1 cellular context compared by ENCODE assay signal in the genomic region with DNA sequence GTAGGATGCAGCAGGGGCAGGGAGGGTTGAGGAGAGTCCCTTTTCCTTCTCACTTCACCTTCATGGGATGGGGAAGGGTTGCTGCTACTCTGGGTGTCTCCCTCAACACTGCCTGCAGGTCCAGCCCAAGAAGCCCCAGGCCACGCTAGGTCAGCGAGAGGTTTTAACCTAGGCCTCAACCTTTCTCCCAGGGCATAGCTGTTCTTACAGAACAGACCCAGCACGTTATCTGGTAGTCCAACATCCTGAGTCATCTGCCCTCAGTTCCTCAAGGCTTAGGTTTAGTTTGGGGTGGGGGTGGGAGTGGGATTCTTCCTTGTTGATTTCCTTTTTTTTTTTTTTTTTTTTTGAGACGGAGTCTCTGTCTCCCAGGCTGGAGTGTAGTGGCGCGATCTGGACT.
TF ChIP-seq lines count a peak whose summit lies in the region.

No MANE protein-coding gene starts in this region.

TF ChIP-seq in K562, 482 proteins besides CTCF, POLR2A, EP300 and RAD21 (continued from another document):
- TF ChIP-seq NR2C2 (CRISPR knock-in tag; IDR thresholded peaks at IDR 0.05) (no peak), NR2C2 (tag; IDR thresholded peaks at IDR 0.05) (no peak), MCM2 (IDR thresholded peaks at IDR 0.05; ENCODE audit: low read depth) (no peak), BMI1 (IDR thresholded peaks at IDR 0.05; ENCODE audit: low read length) (no peak), MCM3 (IDR thresholded peaks at IDR 0.05) (no peak), MTA3 (IDR thresholded peaks at IDR 0.05; ENCODE audit: borderline replicate concordance) (no peak), PCBP1 (IDR thresholded peaks at IDR 0.05; ENCODE audit: low read depth, low read length, poor library complexity, severe bottlenecking) (no peak), RHOXF2B (CRISPR knock-in tag; conservative IDR thresholded peaks at IDR 0.05) (no peak), ARID1B (IDR thresholded peaks at IDR 0.05) (peak; percentile 28; the same call in 1 of the 2 replicates), ARID2 (IDR thresholded peaks at IDR 0.05) (no peak), CREBBP (IDR thresholded peaks at IDR 0.05; ENCODE audit: low read depth, low read length) (no peak), PRPF4 (IDR thresholded peaks at IDR 0.05; ENCODE audit: insufficient read depth, low read depth, low read length, poor library complexity, severe bottlenecking) (no peak), SNIP1 (IDR thresholded peaks at IDR 0.05; ENCODE audit: low read depth) (no peak), ZC3H4 (CRISPR knock-in tag; IDR thresholded peaks at IDR 0.05; ENCODE audit: borderline replicate concordance) (no peak), ZNF707 (CRISPR knock-in tag; conservative IDR thresholded peaks at IDR 0.05) (no peak), ATF7 (IDR thresholded peaks at IDR 0.05) (no peak), SAFB (IDR thresholded peaks at IDR 0.05; ENCODE audit: borderline replicate concordance, low read depth, low read length) (no peak), PML (IDR thresholded peaks at IDR 0.05; ENCODE audit: low read length) (no peak), MAFF (IDR thresholded peaks at IDR 0.05; ENCODE audit: low read length) (peak; percentile 23; the same call in 1 of the 2 replicates), FIP1L1 (IDR thresholded peaks at IDR 0.05; ENCODE audit: low read depth, low read length, poor library complexity, severe bottlenecking) (no peak), HDAC3 (IDR thresholded peaks at IDR 0.05; ENCODE audit: borderline replicate concordance, partially characterized antibody) (no peak), ZNF316 (IDR thresholded peaks at IDR 0.05) (peak; percentile 29), ZNF143 (CRISPR knock-in tag; IDR thresholded peaks at IDR 0.05) (no peak), RBM39 (optimal IDR thresholded peaks at IDR 0.05; ENCODE audit: low read depth, low read length) (no peak), IFI16 (CRISPR knock-in tag; IDR thresholded peaks at IDR 0.05) (no peak), HMG20A (CRISPR knock-in tag; conservative IDR thresholded peaks at IDR 0.05) (no peak), HEY1 (CRISPR knock-in tag; IDR thresholded peaks at IDR 0.05; ENCODE audit: borderline replicate concordance) (no peak), CBX2 (IDR thresholded peaks at IDR 0.05; ENCODE audit: insufficient read depth, low read length, poor library complexity, severe bottlenecking) (no peak), ZNF384 (IDR thresholded peaks at IDR 0.05; ENCODE audit: low read depth, low read length) (no peak), RCOR1 (IDR thresholded peaks at IDR 0.05; ENCODE audit: borderline replicate concordance in 1 of 2, low read depth in 2 of 2, low read length in 2 of 2) (no peak), SPI1 (IDR thresholded peaks at IDR 0.05; ENCODE audit: borderline replicate concordance, low read depth, low read length) (0 out of 2 replicates have a peak, but pooled peaks have one; percentile 13), JUND (IDR thresholded peaks at IDR 0.05; ENCODE audit: borderline replicate concordance, low read depth, low read length) (peak; percentile 60), JUND (tag; IDR thresholded peaks at IDR 0.05; ENCODE audit: borderline replicate concordance, low read depth, low read length) (no peak; the same call in 2 of the 3 replicates), BRCA1 (IDR thresholded peaks at IDR 0.05) (no peak), BRCA1 (CRISPR knock-in tag; IDR thresholded peaks at IDR 0.05) (no peak), ZNF263 (CRISPR knock-in tag; IDR thresholded peaks at IDR 0.05; ENCODE audit: borderline replicate concordance) (no peak), KDM2B (CRISPR knock-in tag; IDR thresholded peaks at IDR 0.05) (no peak)
- TF ChIP-seq, protein P1, sequence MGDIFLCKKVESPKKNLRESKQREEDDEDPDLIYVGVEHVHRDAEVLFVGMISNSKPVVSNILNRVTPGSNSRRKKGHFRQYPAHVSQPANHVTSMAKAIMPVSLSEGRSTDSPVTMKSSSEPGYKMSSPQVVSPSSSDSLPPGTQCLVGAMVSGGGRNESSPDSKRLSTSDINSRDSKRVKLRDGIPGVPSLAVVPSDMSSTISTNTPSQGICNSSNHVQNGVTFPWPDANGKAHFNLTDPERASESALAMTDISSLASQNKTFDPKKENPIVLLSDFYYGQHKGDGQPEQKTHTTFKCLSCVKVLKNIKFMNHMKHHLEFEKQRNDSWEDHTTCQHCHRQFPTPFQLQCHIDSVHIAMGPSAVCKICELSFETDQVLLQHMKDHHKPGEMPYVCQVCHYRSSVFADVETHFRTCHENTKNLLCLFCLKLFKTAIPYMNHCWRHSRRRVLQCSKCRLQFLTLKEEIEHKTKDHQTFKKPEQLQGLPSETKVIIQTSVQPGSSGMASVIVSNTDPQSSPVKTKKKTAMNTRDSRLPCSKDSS (IDR thresholded peaks at IDR 0.05; ENCODE audit: low read depth, partially characterized antibody): no peak
- TF ChIP-seq, protein P2, sequence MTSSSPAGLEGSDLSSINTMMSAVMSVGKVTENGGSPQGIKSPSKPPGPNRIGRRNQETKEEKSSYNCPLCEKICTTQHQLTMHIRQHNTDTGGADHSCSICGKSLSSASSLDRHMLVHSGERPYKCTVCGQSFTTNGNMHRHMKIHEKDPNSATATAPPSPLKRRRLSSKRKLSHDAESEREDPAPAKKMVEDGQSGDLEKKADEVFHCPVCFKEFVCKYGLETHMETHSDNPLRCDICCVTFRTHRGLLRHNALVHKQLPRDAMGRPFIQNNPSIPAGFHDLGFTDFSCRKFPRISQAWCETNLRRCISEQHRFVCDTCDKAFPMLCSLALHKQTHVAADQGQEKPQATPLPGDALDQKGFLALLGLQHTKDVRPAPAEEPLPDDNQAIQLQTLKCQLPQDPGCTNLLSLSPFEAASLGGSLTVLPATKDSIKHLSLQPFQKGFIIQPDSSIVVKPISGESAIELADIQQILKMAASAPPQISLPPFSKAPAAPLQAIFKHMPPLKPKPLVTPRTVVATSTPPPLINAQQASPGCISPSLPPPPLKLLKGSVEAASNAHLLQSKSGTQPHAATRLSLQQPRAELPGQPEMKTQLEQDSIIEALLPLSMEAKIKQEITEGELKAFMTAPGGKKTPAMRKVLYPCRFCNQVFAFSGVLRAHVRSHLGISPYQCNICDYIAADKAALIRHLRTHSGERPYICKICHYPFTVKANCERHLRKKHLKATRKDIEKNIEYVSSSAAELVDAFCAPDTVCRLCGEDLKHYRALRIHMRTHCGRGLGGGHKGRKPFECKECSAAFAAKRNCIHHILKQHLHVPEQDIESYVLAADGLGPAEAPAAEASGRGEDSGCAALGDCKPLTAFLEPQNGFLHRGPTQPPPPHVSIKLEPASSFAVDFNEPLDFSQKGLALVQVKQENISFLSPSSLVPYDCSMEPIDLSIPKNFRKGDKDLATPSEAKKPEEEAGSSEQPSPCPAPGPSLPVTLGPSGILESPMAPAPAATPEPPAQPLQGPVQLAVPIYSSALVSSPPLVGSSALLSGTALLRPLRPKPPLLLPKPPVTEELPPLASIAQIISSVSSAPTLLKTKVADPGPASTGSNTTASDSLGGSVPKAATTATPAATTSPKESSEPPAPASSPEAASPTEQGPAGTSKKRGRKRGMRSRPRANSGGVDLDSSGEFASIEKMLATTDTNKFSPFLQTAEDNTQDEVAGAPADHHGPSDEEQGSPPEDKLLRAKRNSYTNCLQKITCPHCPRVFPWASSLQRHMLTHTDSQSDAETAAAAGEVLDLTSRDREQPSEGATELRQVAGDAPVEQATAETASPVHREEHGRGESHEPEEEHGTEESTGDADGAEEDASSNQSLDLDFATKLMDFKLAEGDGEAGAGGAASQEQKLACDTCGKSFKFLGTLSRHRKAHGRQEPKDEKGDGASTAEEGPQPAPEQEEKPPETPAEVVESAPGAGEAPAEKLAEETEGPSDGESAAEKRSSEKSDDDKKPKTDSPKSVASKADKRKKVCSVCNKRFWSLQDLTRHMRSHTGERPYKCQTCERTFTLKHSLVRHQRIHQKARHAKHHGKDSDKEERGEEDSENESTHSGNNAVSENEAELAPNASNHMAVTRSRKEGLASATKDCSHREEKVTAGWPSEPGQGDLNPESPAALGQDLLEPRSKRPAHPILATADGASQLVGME (CRISPR knock-in tag; IDR thresholded peaks at IDR 0.05): no peak
- TF ChIP-seq, protein P3, sequence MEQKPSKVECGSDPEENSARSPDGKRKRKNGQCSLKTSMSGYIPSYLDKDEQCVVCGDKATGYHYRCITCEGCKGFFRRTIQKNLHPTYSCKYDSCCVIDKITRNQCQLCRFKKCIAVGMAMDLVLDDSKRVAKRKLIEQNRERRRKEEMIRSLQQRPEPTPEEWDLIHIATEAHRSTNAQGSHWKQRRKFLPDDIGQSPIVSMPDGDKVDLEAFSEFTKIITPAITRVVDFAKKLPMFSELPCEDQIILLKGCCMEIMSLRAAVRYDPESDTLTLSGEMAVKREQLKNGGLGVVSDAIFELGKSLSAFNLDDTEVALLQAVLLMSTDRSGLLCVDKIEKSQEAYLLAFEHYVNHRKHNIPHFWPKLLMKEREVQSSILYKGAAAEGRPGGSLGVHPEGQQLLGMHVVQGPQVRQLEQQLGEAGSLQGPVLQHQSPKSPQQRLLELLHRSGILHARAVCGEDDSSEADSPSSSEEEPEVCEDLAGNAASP (IDR thresholded peaks at IDR 0.05): no peak
- TF ChIP-seq, protein P4, sequence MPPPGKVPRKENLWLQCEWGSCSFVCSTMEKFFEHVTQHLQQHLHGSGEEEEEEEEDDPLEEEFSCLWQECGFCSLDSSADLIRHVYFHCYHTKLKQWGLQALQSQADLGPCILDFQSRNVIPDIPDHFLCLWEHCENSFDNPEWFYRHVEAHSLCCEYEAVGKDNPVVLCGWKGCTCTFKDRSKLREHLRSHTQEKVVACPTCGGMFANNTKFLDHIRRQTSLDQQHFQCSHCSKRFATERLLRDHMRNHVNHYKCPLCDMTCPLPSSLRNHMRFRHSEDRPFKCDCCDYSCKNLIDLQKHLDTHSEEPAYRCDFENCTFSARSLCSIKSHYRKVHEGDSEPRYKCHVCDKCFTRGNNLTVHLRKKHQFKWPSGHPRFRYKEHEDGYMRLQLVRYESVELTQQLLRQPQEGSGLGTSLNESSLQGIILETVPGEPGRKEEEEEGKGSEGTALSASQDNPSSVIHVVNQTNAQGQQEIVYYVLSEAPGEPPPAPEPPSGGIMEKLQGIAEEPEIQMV (tag; conservative IDR thresholded peaks at IDR 0.05; ENCODE audit: low read depth): no peak
- TF ChIP-seq, protein P5, sequence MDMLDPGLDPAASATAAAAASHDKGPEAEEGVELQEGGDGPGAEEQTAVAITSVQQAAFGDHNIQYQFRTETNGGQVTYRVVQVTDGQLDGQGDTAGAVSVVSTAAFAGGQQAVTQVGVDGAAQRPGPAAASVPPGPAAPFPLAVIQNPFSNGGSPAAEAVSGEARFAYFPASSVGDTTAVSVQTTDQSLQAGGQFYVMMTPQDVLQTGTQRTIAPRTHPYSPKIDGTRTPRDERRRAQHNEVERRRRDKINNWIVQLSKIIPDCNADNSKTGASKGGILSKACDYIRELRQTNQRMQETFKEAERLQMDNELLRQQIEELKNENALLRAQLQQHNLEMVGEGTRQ (CRISPR knock-in tag; IDR thresholded peaks at IDR 0.05): no peak
- TF ChIP-seq, protein P6, sequence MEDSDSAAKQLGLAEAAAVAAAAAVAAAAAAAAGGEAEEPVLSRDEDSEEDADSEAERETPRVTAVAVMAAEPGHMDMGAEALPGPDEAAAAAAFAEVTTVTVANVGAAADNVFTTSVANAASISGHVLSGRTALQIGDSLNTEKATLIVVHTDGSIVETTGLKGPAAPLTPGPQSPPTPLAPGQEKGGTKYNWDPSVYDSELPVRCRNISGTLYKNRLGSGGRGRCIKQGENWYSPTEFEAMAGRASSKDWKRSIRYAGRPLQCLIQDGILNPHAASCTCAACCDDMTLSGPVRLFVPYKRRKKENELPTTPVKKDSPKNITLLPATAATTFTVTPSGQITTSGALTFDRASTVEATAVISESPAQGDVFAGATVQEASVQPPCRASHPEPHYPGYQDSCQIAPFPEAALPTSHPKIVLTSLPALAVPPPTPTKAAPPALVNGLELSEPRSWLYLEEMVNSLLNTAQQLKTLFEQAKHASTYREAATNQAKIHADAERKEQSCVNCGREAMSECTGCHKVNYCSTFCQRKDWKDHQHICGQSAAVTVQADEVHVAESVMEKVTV (CRISPR knock-in tag; IDR thresholded peaks at IDR 0.05): no peak
- TF ChIP-seq, protein P7, sequence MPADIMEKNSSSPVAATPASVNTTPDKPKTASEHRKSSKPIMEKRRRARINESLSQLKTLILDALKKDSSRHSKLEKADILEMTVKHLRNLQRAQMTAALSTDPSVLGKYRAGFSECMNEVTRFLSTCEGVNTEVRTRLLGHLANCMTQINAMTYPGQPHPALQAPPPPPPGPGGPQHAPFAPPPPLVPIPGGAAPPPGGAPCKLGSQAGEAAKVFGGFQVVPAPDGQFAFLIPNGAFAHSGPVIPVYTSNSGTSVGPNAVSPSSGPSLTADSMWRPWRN (IDR thresholded peaks at IDR 0.05; ENCODE audit: low read depth): no peak
- TF ChIP-seq, protein P8, sequence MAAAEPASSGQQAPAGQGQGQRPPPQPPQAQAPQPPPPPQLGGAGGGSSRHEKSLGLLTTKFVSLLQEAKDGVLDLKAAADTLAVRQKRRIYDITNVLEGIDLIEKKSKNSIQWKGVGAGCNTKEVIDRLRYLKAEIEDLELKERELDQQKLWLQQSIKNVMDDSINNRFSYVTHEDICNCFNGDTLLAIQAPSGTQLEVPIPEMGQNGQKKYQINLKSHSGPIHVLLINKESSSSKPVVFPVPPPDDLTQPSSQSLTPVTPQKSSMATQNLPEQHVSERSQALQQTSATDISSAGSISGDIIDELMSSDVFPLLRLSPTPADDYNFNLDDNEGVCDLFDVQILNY (CRISPR knock-in tag; IDR thresholded peaks at IDR 0.05): no peak
- TF ChIP-seq, protein P9, sequence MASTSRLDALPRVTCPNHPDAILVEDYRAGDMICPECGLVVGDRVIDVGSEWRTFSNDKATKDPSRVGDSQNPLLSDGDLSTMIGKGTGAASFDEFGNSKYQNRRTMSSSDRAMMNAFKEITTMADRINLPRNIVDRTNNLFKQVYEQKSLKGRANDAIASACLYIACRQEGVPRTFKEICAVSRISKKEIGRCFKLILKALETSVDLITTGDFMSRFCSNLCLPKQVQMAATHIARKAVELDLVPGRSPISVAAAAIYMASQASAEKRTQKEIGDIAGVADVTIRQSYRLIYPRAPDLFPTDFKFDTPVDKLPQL (IDR thresholded peaks at IDR 0.05; ENCODE audit: extremely low read depth, insufficient read length): no peak
